17 cellular contexts compared by ENCODE assay signal in genomic region chr17:8532021-8532420, GRCh38.
DNase-seq lines count a peak whose midpoint lies in the region; ATAC-seq, FAIRE-seq and TF ChIP-seq lines count a peak whose summit lies in the region.
"Had no signal": no experiment of that assay in that cellular context is flagged by ENCODE, and none has a peak within 500 bp of the region (broad histone marks: within the 10 kb centered on the region; RNA-seq: fewer than 3 reads in every experiment).

No MANE protein-coding gene starts in this region.

- H3K27ac ChIP-seq in right lobe of liver: no peak overlapping the region
- H3K27ac ChIP-seq: thyroid gland had no signal

- H3K4me1 ChIP-seq in right lobe of liver: peaks cover 0 to 14% (median 7%) of the 10 kb centered on the region in 4 donors
- H3K4me1 ChIP-seq: HAP-1, thyroid gland had no signal

- no peak for FAIRE-seq in frontal cortex (lab: Jason Lieb, UNC)

- TF ChIP-seq CTCF in cardiac fibroblast (IDR thresholded peaks at IDR 0.05; ENCODE audit: low read depth, low read length): no peak
- TF ChIP-seq CTCF in right lobe of liver (IDR thresholded peaks at IDR 0.05): no peak

- H3K4me3 ChIP-seq in cardiac fibroblast (replicated peaks in 1 of 2; ENCODE audit: low read depth in 2 of 2, low read length in 2 of 2) (no peak overlapping the region), right lobe of liver (no peak overlapping the region)
- H3K4me3 ChIP-seq: HAP-1, thyroid gland had no signal

- intact Hi-C loops in right lobe of liver (cut with DNase I): no loop called here
- intact Hi-C loops in activated naive CD4-positive, alpha-beta T cell treated with anti-CD3 and anti-CD28 coated beads for 36 hours (cut with micrococcal nuclease): no loop called here

- H3K27me3 Mint-ChIP-seq in activated naive CD4-positive, alpha-beta T cell treated with anti-CD3 and anti-CD28 coated beads for 36 hours (ENCODE audit: low read depth): no peaks in the 10 kb centered on the region
- H3K27me3 Mint-ChIP-seq: activated B cell treated with CpG ODN at 0.5 μM for 24 hours; activated CD8-positive, alpha-beta memory T cell treated with anti-CD3 and anti-CD28 coated beads, Interleukin-2, amount 10 ng/mL, durations not matched to agents 7 days and 5 days had no signal

- 23% methylated on average over 3 of the region's 3 CpGs for WGBS in right lobe of liver (ENCODE audit: insufficient coverage, low coverage, low lambda C conversion rate, missing lambda C conversion rate)

- peak; percentile 93 to 96 (median 94) for ATAC-seq in right lobe of liver
- no peak for ATAC-seq in GM19395 (IDR thresholded peaks at IDR 0.05; ENCODE audit: unreplicated experiment)
- ATAC-seq: activated CD8-positive, alpha-beta memory T cell treated with anti-CD3 and anti-CD28 coated beads, Interleukin-2, amount 10 ng/mL, durations not matched to agents 7 days and 5 days had no signal

- no peak for TF ChIP-seq POLR2A in right lobe of liver (IDR thresholded peaks at IDR 0.05)

- DNase-seq in AG08396 (ENCODE audit: low spot score): peak; percentile 29
- DNase-seq in HuH-7 (ENCODE audit: low spot score): peak; percentile 64
- DNase-seq in cardiac fibroblast (ENCODE audit: low read depth in 2 of 2): peak; percentile 29 to 34
- DNase-seq in right lobe of liver: peak in 2 of 3 donors; percentile 22 to 62
- DNase-seq in frontal cortex (ENCODE audit: low spot score in 2 of 2): no peak
- no peak for DNase-seq in NCI-H128 (lab: John Stamatoyannopoulos, UW; ENCODE audit: unreplicated experiment)
- DNase-seq in activated naive CD4-positive, alpha-beta T cell treated with anti-CD3 and anti-CD28 coated beads for 36 hours: no peak
- DNase-seq: activated B cell treated with CpG ODN at 0.5 μM for 24 hours; activated CD8-positive, alpha-beta memory T cell treated with anti-CD3 and anti-CD28 coated beads, Interleukin-2, amount 10 ng/mL, durations not matched to agents 7 days and 5 days; activated naive CD4-positive, alpha-beta T cell treated with anti-CD3 and anti-CD28 coated beads, Interleukin-2, amount 50 U/mL, for 16 hours; mesendoderm; NCI-H2227 treated with DMSO at 0.1 percent for 48 hours; nucleus accumbens; stimulated activated CD4-positive, alpha-beta T cell treated with anti-CD3 and anti-CD28 coated beads, Interleukin-12 subunit alpha, Interleukin-12 subunit beta, amount 100 ng/mL, for 4 hours; thyroid gland had no signal

- H3K4me3 Mint-ChIP-seq in activated naive CD4-positive, alpha-beta T cell treated with anti-CD3 and anti-CD28 coated beads for 36 hours: no peak overlapping the region
- H3K4me3 Mint-ChIP-seq: activated B cell treated with CpG ODN at 0.5 μM for 24 hours; activated CD8-positive, alpha-beta memory T cell treated with anti-CD3 and anti-CD28 coated beads, Interleukin-2, amount 10 ng/mL, durations not matched to agents 7 days and 5 days had no signal

- H3K36me3 ChIP-seq in right lobe of liver: peaks cover 0 to 6% (median 0%) of the 10 kb centered on the region in 4 donors

- no peaks in the 10 kb centered on the region for H3K9me3 Mint-ChIP-seq in activated naive CD4-positive, alpha-beta T cell treated with anti-CD3 and anti-CD28 coated beads for 36 hours
- H3K9me3 Mint-ChIP-seq: activated B cell treated with CpG ODN at 0.5 μM for 24 hours had no signal

- CTCF ChIA-PET in activated naive CD4-positive, alpha-beta T cell treated with anti-CD3 and anti-CD28 coated beads for 36 hours (lab: Charles Lee): no interaction called here

- no peaks in the 10 kb centered on the region for H3K4me1 Mint-ChIP-seq in activated naive CD4-positive, alpha-beta T cell treated with anti-CD3 and anti-CD28 coated beads for 36 hours (ENCODE audit: low read depth)
- H3K4me1 Mint-ChIP-seq: activated B cell treated with CpG ODN at 0.5 μM for 24 hours; activated CD8-positive, alpha-beta memory T cell treated with anti-CD3 and anti-CD28 coated beads, Interleukin-2, amount 10 ng/mL, durations not matched to agents 7 days and 5 days had no signal

- H3K27ac Mint-ChIP-seq in activated naive CD4-positive, alpha-beta T cell treated with anti-CD3 and anti-CD28 coated beads for 36 hours: no peak overlapping the region
- H3K27ac Mint-ChIP-seq: activated B cell treated with CpG ODN at 0.5 μM for 24 hours; activated CD8-positive, alpha-beta memory T cell treated with anti-CD3 and anti-CD28 coated beads, Interleukin-2, amount 10 ng/mL, durations not matched to agents 7 days and 5 days had no signal

- no peaks in the 10 kb centered on the region for H3K27me3 ChIP-seq in right lobe of liver
- H3K27me3 ChIP-seq: thyroid gland had no signal

- no peaks in the 10 kb centered on the region for H3K36me3 Mint-ChIP-seq in activated naive CD4-positive, alpha-beta T cell treated with anti-CD3 and anti-CD28 coated beads for 36 hours (ENCODE audit: low read depth)
- H3K36me3 Mint-ChIP-seq: activated CD8-positive, alpha-beta memory T cell treated with anti-CD3 and anti-CD28 coated beads, Interleukin-2, amount 10 ng/mL, durations not matched to agents 7 days and 5 days had no signal

- H3K9me3 ChIP-seq in right lobe of liver: no peaks in the 10 kb centered on the region
- H3K9me3 ChIP-seq: HAP-1, thyroid gland had no signal

Comparison
In these comparisons a context has a peak if more than half of its experiments do, and no peak if none do; other contexts are left out.
1. DNase-seq: peak in AG08396 (single experiment), HuH-7 (single experiment), cardiac fibroblast (2 of 2) and right lobe of liver (2 of 3); none in frontal cortex (0 of 2), NCI-H128 (single experiment) and activated naive CD4-positive, alpha-beta T cell treated with anti-CD3 and anti-CD28 coated beads for 36 hours (single experiment).